1 cellular context compared by ENCODE assay signal in the genomic region with DNA sequence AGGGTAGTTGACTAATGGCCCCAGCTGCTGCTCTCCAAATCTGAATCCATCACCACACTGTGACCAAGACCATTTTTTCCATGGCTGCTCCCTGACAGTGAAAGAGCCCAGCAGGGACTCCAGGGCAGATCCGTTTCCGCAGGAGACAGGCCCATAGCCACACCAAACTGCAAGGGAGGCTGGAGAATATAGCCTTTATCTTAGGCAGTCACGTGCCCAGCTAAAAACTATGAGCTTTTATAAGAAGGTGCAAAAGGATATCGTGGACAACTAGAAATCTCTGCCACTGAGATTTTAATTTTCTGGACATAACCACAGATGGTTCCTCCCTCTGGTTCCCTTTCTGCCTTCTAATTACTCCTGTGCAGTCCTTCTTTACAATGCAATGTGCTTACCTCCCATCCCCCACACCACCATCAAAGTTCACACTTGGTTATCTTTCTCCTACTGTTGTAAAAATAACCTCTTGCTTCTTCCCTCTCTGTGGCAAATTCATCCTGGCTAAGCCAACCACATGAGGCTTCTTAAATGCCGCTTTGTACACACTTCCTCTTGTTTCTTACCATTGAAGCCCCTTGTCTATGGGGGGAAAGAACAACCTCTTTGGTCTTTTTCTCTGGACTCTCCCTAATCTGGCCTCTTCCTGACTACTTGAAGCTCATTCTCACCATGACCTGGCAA.
TF ChIP-seq lines count a peak whose summit lies in the region.

No MANE protein-coding gene starts in this region.

TF ChIP-seq in K562, 482 proteins besides CTCF, POLR2A, EP300 and RAD21 (continued from another document):
- TF ChIP-seq, protein P1, sequence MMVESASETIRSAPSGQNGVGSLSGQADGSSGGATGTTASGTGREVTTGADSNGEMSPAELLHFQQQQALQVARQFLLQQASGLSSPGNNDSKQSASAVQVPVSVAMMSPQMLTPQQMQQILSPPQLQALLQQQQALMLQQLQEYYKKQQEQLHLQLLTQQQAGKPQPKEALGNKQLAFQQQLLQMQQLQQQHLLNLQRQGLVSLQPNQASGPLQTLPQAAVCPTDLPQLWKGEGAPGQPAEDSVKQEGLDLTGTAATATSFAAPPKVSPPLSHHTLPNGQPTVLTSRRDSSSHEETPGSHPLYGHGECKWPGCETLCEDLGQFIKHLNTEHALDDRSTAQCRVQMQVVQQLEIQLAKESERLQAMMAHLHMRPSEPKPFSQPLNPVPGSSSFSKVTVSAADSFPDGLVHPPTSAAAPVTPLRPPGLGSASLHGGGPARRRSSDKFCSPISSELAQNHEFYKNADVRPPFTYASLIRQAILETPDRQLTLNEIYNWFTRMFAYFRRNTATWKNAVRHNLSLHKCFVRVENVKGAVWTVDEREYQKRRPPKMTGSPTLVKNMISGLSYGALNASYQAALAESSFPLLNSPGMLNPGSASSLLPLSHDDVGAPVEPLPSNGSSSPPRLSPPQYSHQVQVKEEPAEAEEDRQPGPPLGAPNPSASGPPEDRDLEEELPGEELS (CRISPR knock-in tag; IDR thresholded peaks at IDR 0.05; ENCODE audit: borderline replicate concordance), result no peak
- TF ChIP-seq KDM1A (IDR thresholded peaks at IDR 0.05), result peak; percentile 70 to 81
- TF ChIP-seq SIN3B (IDR thresholded peaks at IDR 0.05; ENCODE audit: low read depth), result no peak
- no peak for TF ChIP-seq NR4A1 (CRISPR knock-in tag; IDR thresholded peaks at IDR 0.05)
- TF ChIP-seq NR4A1 (tag; IDR thresholded peaks at IDR 0.05), result no peak
- no peak for TF ChIP-seq ZBTB2 (IDR thresholded peaks at IDR 0.05)
- TF ChIP-seq XRCC3 (IDR thresholded peaks at IDR 0.05), result no peak
- no peak for TF ChIP-seq FOSL1 (tag; conservative IDR thresholded peaks at IDR 0.05)
- no peak for TF ChIP-seq MAFK (IDR thresholded peaks at IDR 0.05; ENCODE audit: low read length)
- TF ChIP-seq, protein P2, sequence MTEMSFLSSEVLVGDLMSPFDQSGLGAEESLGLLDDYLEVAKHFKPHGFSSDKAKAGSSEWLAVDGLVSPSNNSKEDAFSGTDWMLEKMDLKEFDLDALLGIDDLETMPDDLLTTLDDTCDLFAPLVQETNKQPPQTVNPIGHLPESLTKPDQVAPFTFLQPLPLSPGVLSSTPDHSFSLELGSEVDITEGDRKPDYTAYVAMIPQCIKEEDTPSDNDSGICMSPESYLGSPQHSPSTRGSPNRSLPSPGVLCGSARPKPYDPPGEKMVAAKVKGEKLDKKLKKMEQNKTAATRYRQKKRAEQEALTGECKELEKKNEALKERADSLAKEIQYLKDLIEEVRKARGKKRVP (CRISPR knock-in tag; IDR thresholded peaks at IDR 0.05), result no peak
- no peak for TF ChIP-seq TEAD2 (tag; IDR thresholded peaks at IDR 0.05)
- TF ChIP-seq, protein P3, sequence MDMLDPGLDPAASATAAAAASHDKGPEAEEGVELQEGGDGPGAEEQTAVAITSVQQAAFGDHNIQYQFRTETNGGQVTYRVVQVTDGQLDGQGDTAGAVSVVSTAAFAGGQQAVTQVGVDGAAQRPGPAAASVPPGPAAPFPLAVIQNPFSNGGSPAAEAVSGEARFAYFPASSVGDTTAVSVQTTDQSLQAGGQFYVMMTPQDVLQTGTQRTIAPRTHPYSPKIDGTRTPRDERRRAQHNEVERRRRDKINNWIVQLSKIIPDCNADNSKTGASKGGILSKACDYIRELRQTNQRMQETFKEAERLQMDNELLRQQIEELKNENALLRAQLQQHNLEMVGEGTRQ (CRISPR knock-in tag; IDR thresholded peaks at IDR 0.05), result peak; percentile 66
- no peak for TF ChIP-seq CBX2 (IDR thresholded peaks at IDR 0.05; ENCODE audit: insufficient read depth, low read length, poor library complexity, severe bottlenecking)
- TF ChIP-seq ZNF184 (CRISPR knock-in tag; IDR thresholded peaks at IDR 0.05), result no peak
- TF ChIP-seq ZNF253 (CRISPR knock-in tag; conservative IDR thresholded peaks at IDR 0.05), result no peak
- TF ChIP-seq TAF7 (tag; IDR thresholded peaks at IDR 0.05), result no peak
- no peak for TF ChIP-seq ZNF174 (CRISPR knock-in tag; IDR thresholded peaks at IDR 0.05)
- TF ChIP-seq NFATC3 (IDR thresholded peaks at IDR 0.05), result no peak
- no peak for TF ChIP-seq ILF3 (IDR thresholded peaks at IDR 0.05; ENCODE audit: borderline replicate concordance)
- TF ChIP-seq HDGF (IDR thresholded peaks at IDR 0.05), result no peak
- no peak for TF ChIP-seq SREBF2 (CRISPR knock-in tag; IDR thresholded peaks at IDR 0.05)
- TF ChIP-seq HNRNPK (IDR thresholded peaks at IDR 0.05; ENCODE audit: low read depth, low read length, poor library complexity, severe bottlenecking), result no peak
- TF ChIP-seq ZNF511 (CRISPR knock-in tag; IDR thresholded peaks at IDR 0.05), result no peak
